In the genomic region with DNA sequence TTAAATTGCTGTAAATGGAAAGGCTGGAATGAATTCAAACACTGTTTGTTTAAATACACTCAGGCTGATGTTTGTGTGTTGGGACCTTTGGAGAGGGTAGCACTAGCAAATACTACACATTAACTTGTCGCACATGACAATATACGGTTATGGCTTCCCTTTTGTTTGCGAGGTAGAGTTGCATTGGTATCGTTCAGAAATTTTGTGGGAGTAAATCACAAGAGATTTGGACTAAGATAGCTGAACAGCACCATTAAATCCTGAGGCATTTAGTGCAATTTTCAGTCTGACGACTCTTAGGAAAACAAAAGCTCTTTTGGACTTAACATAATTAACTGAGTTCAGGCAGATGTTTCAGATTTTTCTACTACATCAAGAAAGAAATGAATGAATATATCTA, we compare ENCODE assay signal across 8 cellular contexts.
"Had no signal": no experiment of that assay in that cellular context is flagged by ENCODE, and none has a peak within 500 bp of the region (broad histone marks: within the 10 kb centered on the region; RNA-seq: fewer than 3 reads in every experiment).

No MANE protein-coding gene starts in this region.

- DNase-seq: activated CD4-positive, alpha-beta T cell treated with anti-CD3 and anti-CD28 coated beads for 4 hours; activated naive CD4-positive, alpha-beta T cell; activated naive CD8-positive, alpha-beta T cell treated with anti-CD3 and anti-CD28 coated beads, Interleukin-2, amount 50 U/mL, for 24 hours; naive thymus-derived CD4-positive, alpha-beta T cell; nucleus accumbens; transverse colon had no signal

- H3K27ac Mint-ChIP-seq: activated naive CD8-positive, alpha-beta T cell treated with anti-CD3 and anti-CD28 coated beads, Interleukin-2, amount 50 U/mL, for 24 hours; activated T-helper 1 cell treated with anti-CD3 and anti-CD28 coated beads, Interleukin-12 subunit alpha, Interleukin-12 subunit beta, Interleukin-2, Interleukin-4 antibody, amounts not matched to agents 30 ng/mL and 10 ng/mL and 1 ng/mL, durations not matched to agents 14 hours and 24 hours and 36 hours; naive thymus-derived CD4-positive, alpha-beta T cell; stimulated activated effector memory CD8-positive, alpha-beta T cell treated with anti-CD3 and anti-CD28 coated beads, Interleukin-12 subunit alpha, Interleukin-12 subunit beta, amount 100 ng/mL, for 72 hours had no signal

- ATAC-seq: activated naive CD8-positive, alpha-beta T cell treated with anti-CD3 and anti-CD28 coated beads, Interleukin-2, amount 50 U/mL, for 24 hours; naive thymus-derived CD4-positive, alpha-beta T cell; stimulated activated effector memory CD8-positive, alpha-beta T cell treated with anti-CD3 and anti-CD28 coated beads, Interleukin-12 subunit alpha, Interleukin-12 subunit beta, amount 100 ng/mL, for 72 hours had no signal

- H3K4me3 Mint-ChIP-seq: activated naive CD8-positive, alpha-beta T cell treated with anti-CD3 and anti-CD28 coated beads, Interleukin-2, amount 50 U/mL, for 24 hours; activated T-helper 1 cell treated with anti-CD3 and anti-CD28 coated beads, Interleukin-12 subunit alpha, Interleukin-12 subunit beta, Interleukin-2, Interleukin-4 antibody, amounts not matched to agents 30 ng/mL and 10 ng/mL and 1 ng/mL, durations not matched to agents 14 hours and 24 hours and 36 hours; naive thymus-derived CD4-positive, alpha-beta T cell; stimulated activated effector memory CD8-positive, alpha-beta T cell treated with anti-CD3 and anti-CD28 coated beads, Interleukin-12 subunit alpha, Interleukin-12 subunit beta, amount 100 ng/mL, for 72 hours had no signal

- H3K36me3 Mint-ChIP-seq: naive thymus-derived CD4-positive, alpha-beta T cell; stimulated activated effector memory CD8-positive, alpha-beta T cell treated with anti-CD3 and anti-CD28 coated beads, Interleukin-12 subunit alpha, Interleukin-12 subunit beta, amount 100 ng/mL, for 72 hours had no signal

- H3K27me3 Mint-ChIP-seq: activated naive CD8-positive, alpha-beta T cell treated with anti-CD3 and anti-CD28 coated beads, Interleukin-2, amount 50 U/mL, for 24 hours; naive thymus-derived CD4-positive, alpha-beta T cell had no signal

- H3K4me1 Mint-ChIP-seq: activated naive CD8-positive, alpha-beta T cell treated with anti-CD3 and anti-CD28 coated beads, Interleukin-2, amount 50 U/mL, for 24 hours; naive thymus-derived CD4-positive, alpha-beta T cell; stimulated activated effector memory CD8-positive, alpha-beta T cell treated with anti-CD3 and anti-CD28 coated beads, Interleukin-12 subunit alpha, Interleukin-12 subunit beta, amount 100 ng/mL, for 72 hours had no signal
